In the genomic region with DNA sequence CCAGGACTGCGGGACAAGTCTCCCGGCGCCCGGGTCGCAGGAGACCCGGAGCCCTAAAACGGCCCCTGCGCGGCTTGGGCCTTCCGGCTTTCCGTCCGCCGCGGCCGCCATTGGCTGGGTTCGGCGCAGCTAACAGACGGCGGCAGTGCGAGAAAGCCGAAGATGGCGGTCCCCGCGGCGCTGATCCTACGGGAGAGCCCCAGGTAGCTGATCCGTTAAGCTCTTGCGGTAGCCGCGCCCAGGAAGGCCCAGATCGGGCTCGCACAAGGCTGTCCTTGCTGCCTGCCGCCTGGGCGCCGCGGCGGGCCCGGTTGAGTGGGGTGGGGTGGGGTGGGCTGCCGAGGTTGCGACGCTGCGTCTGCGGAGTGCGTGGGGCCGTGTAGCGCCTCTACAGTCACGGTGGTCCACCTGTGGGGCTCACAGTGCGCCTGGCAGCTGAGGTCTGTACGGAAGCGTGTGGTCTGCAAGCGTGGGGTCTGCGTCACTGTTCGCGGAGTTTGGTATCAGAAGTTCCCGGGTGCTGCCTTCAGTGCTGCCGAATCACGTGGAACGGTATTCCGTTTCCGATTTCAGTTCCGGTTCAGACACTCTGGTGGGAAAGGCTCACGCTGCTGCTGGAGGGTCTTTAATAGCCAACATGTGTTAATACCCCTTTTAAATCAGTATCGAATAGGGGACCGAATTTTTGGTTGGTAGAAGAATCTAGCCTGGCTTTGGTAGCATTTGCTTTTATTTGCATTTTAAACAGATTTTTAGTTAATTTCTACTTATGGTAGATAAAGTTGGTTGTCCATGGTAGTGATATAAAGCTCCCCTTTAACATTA, we compare ENCODE assay signal across 8 cellular contexts. TPM values are rescaled to one million over a fixed set of nuclear protein-coding genes. Genes with fewer than 3 reads are reported as not detected.
DNase-seq lines count a peak whose midpoint lies in the region; ATAC-seq, FAIRE-seq and TF ChIP-seq lines count a peak whose summit lies in the region.

A gene (plus strand): TSS at position 135 of the 825 bp plus-strand sequence.

- peaks cover 2% of the 10 kb centered on the region for H3K36me3 ChIP-seq in bronchial epithelial cell (ENCODE audit: control insufficient read depth, insufficient read depth, low read length)

- no peaks in the 10 kb centered on the region for H3K27me3 ChIP-seq in bronchial epithelial cell (ENCODE audit: control insufficient read depth, insufficient read depth, low read length)

- peak; percentile 93 for ATAC-seq in GM18867 (IDR thresholded peaks at IDR 0.05; ENCODE audit: unreplicated experiment)
- ATAC-seq in HG03097 (IDR thresholded peaks at IDR 0.05; ENCODE audit: low FRiP score, unreplicated experiment) = peak; percentile 94
- peak; percentile 76 for ATAC-seq in WTC11

- H3K27me3 Mint-ChIP-seq in WTC11 (ENCODE audit: low read depth) = no peaks in the 10 kb centered on the region

- peak within 1 kb of the TSS; percentile 87 for H3K4me3 Mint-ChIP-seq in WTC11

- DNase-seq in ACHN (peak; percentile 82), NCI-H2227 treated with DMSO at 0.1 percent for 48 hours (lab: John Stamatoyannopoulos, UW) (peak; percentile 65), WTC11 (ENCODE audit: low spot score) (peak; percentile 82), bronchial epithelial cell (ENCODE audit: low read depth) (peak; percentile 57), inferior parietal cortex (ENCODE audit: extremely low spot score) (peak; percentile 86), smooth muscle cell of the brain vasculature (ENCODE audit: low read depth, low spot score) (peak; percentile 52)

- peaks cover 5% of the 10 kb centered on the region; the same call in 1 of the 2 replicates for H3K36me3 Mint-ChIP-seq in WTC11

- POLR2A ChIA-PET in WTC11 (lab: Charles Lee) = no interaction called here

- peak within 1 kb of the TSS; percentile 95 for H3K4me3 ChIP-seq in bronchial epithelial cell (ENCODE audit: low read depth, low read length)

- CTCF ChIA-PET in WTC11 (lab: Charles Lee) = no interaction called here

- peaks cover 19% of the 10 kb centered on the region for H3K4me1 Mint-ChIP-seq in WTC11

- no peaks in the 10 kb centered on the region for H3K9me3 Mint-ChIP-seq in WTC11

- H3K27ac Mint-ChIP-seq in WTC11 = peak within 1 kb of the TSS; percentile 92

- FAIRE-seq in bronchial epithelial cell (lab: Jason Lieb, UNC) = no peak

- TF ChIP-seq CTCF in WTC11 (IDR thresholded peaks at IDR 0.05) (no peak), bronchial epithelial cell (IDR thresholded peaks at IDR 0.05; ENCODE audit: insufficient read depth, low read length, severe bottlenecking) (no peak)

- in situ Hi-C loops in ACHN (cut with HindIII; ENCODE audit: low pct_ligation_motif_present, low pct_unique_long_range_greater_than_20kb, low sequenced_read_pairs) = no loop called here

TF ChIP-seq in WTC11, 78 proteins besides CTCF, POLR2A, EP300 and RAD21 (continues in another document):
- TF ChIP-seq NFATC4 (CRISPR knock-in tag; IDR thresholded peaks at IDR 0.05) (no peak), FOXK1 (CRISPR knock-in tag; IDR thresholded peaks at IDR 0.05) (peak; percentile 55; the same call in 1 of the 2 replicates), SMAD3 (CRISPR knock-in tag; IDR thresholded peaks at IDR 0.05; ENCODE audit: borderline replicate concordance) (peak; percentile 81; the same call in 1 of the 2 replicates), ZNF232 (CRISPR knock-in tag; IDR thresholded peaks at IDR 0.05) (no peak), ZNF317 (CRISPR knock-in tag; IDR thresholded peaks at IDR 0.05; ENCODE audit: borderline replicate concordance, low read depth) (no peak), RORB (CRISPR knock-in tag; IDR thresholded peaks at IDR 0.05) (no peak), JAZF1 (CRISPR knock-in tag; IDR thresholded peaks at IDR 0.05) (no peak), MXD4 (CRISPR knock-in tag; IDR thresholded peaks at IDR 0.05; ENCODE audit: borderline replicate concordance) (no peak), OVOL2 (CRISPR knock-in tag; IDR thresholded peaks at IDR 0.05; ENCODE audit: borderline replicate concordance) (no peak), MYBL2 (CRISPR knock-in tag; IDR thresholded peaks at IDR 0.05) (peak; percentile 2; the same call in 1 of the 2 replicates), ZNF396 (CRISPR knock-in tag; IDR thresholded peaks at IDR 0.05; ENCODE audit: borderline replicate concordance) (no peak), GTF2I (CRISPR knock-in tag; conservative IDR thresholded peaks at IDR 0.05) (no peak), FOXJ3 (CRISPR knock-in tag; IDR thresholded peaks at IDR 0.05; ENCODE audit: borderline replicate concordance) (no peak), ZNF423 (CRISPR knock-in tag; IDR thresholded peaks at IDR 0.05) (no peak), CREM (CRISPR knock-in tag; IDR thresholded peaks at IDR 0.05) (peak; percentile 46; the same call in 1 of the 2 replicates), NR3C1 (CRISPR knock-in tag; conservative IDR thresholded peaks at IDR 0.05; ENCODE audit: low read depth) (no peak), PRRX2 (CRISPR knock-in tag; IDR thresholded peaks at IDR 0.05) (no peak)
- TF ChIP-seq, protein P1, sequence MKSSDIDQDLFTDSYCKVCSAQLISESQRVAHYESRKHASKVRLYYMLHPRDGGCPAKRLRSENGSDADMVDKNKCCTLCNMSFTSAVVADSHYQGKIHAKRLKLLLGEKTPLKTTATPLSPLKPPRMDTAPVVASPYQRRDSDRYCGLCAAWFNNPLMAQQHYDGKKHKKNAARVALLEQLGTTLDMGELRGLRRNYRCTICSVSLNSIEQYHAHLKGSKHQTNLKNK (CRISPR knock-in tag; IDR thresholded peaks at IDR 0.05) = no peak
- TF ChIP-seq, protein P2, sequence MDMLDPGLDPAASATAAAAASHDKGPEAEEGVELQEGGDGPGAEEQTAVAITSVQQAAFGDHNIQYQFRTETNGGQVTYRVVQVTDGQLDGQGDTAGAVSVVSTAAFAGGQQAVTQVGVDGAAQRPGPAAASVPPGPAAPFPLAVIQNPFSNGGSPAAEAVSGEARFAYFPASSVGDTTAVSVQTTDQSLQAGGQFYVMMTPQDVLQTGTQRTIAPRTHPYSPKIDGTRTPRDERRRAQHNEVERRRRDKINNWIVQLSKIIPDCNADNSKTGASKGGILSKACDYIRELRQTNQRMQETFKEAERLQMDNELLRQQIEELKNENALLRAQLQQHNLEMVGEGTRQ (CRISPR knock-in tag; IDR thresholded peaks at IDR 0.05) = peak; percentile 87
- TF ChIP-seq, protein P3, sequence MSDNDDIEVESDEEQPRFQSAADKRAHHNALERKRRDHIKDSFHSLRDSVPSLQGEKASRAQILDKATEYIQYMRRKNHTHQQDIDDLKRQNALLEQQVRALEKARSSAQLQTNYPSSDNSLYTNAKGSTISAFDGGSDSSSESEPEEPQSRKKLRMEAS (CRISPR knock-in tag; IDR thresholded peaks at IDR 0.05) = peak; percentile 85; the same call in 1 of the 2 replicates
- TF ChIP-seq, protein P4, sequence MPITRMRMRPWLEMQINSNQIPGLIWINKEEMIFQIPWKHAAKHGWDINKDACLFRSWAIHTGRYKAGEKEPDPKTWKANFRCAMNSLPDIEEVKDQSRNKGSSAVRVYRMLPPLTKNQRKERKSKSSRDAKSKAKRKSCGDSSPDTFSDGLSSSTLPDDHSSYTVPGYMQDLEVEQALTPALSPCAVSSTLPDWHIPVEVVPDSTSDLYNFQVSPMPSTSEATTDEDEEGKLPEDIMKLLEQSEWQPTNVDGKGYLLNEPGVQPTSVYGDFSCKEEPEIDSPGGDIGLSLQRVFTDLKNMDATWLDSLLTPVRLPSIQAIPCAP (CRISPR knock-in tag; IDR thresholded peaks at IDR 0.05) = no peak
- TF ChIP-seq, protein P5, sequence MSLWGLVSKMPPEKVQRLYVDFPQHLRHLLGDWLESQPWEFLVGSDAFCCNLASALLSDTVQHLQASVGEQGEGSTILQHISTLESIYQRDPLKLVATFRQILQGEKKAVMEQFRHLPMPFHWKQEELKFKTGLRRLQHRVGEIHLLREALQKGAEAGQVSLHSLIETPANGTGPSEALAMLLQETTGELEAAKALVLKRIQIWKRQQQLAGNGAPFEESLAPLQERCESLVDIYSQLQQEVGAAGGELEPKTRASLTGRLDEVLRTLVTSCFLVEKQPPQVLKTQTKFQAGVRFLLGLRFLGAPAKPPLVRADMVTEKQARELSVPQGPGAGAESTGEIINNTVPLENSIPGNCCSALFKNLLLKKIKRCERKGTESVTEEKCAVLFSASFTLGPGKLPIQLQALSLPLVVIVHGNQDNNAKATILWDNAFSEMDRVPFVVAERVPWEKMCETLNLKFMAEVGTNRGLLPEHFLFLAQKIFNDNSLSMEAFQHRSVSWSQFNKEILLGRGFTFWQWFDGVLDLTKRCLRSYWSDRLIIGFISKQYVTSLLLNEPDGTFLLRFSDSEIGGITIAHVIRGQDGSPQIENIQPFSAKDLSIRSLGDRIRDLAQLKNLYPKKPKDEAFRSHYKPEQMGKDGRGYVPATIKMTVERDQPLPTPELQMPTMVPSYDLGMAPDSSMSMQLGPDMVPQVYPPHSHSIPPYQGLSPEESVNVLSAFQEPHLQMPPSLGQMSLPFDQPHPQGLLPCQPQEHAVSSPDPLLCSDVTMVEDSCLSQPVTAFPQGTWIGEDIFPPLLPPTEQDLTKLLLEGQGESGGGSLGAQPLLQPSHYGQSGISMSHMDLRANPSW (CRISPR knock-in tag; conservative IDR thresholded peaks at IDR 0.05; ENCODE audit: low read depth) = no peak
- TF ChIP-seq, protein P6, sequence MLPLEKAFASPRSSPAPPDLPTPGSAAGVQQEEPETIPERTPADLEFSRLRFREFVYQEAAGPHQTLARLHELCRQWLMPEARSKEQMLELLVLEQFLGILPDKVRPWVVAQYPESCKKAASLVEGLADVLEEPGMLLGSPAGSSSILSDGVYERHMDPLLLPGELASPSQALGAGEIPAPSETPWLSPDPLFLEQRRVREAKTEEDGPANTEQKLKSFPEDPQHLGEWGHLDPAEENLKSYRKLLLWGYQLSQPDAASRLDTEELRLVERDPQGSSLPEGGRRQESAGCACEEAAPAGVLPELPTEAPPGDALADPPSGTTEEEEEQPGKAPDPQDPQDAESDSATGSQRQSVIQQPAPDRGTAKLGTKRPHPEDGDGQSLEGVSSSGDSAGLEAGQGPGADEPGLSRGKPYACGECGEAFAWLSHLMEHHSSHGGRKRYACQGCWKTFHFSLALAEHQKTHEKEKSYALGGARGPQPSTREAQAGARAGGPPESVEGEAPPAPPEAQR (CRISPR knock-in tag; IDR thresholded peaks at IDR 0.05) = no peak

RNA-seq across cellular contexts. Expression of the gene that starts here (rescaled TPM):
- total RNA-seq in WTC11 (2021) (34.5 to 49.0 TPM (median 44.8 TPM) in 3 replicates), bronchial epithelial cell (29.1 and 30.3 TPM in 2 replicates)

Comparison
In these comparisons a context has a peak if more than half of its experiments do, and no peak if none do; other contexts are left out.
1. Peak in every context shown above with its lines: DNase-seq, ATAC-seq and H3K4me3 ChIP-seq.